8 cellular contexts compared by ENCODE assay signal in the genomic region with DNA sequence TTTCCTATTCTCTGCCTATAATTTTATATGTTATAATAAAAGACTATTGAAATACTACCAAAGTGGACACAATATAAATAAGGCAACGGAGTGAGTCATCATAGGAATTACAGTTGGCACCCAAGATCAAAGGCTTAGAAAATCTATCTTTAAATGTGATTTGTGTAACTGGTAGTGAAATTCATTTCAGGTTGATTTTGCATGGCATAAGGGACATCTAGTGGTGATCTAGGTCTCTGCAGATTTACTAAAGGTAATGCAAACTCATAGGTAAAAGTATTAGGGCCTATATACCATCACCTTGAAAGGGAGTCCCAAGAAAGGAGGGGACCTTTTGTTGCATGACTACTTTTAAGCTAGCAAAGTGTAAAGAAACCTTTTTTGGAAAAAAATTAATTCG.
A peak's percentile ranks its signal among the peaks of the same experiment; 100 is the strongest.
DNase-seq lines count a peak whose midpoint lies in the region; ATAC-seq, FAIRE-seq and TF ChIP-seq lines count a peak whose summit lies in the region.

No MANE protein-coding gene starts in this region.

- DNase-seq in A549 (ENCODE audit: low read depth in 1 of 2, low spot score in 1 of 2) (peak; percentile 7 to 36), GM18507 (ENCODE audit: extremely low spot score, insufficient read length, low read depth) (no peak), NCI-H748 treated with DMSO at 0.1 percent for 48 hours (lab: John Stamatoyannopoulos, UW) (peak; percentile 20), fibroblast of mammary gland (ENCODE audit: low read depth) (peak; percentile 49)
- no peak for DNase-seq in effector CD8-positive, alpha-beta T cell (lab: John Stamatoyannopoulos, UW)

- H3K4me2 ChIP-seq in A549: no peak overlapping the region

- TF ChIP-seq CTCF in A549 (IDR thresholded peaks at IDR 0.05) (peak; percentile 47), fibroblast of mammary gland (conservative IDR thresholded peaks at IDR 0.05; ENCODE audit: control insufficient read depth, insufficient read depth, low read depth, low read length) (peak; percentile 60)

- TF ChIP-seq POLR2A in A549 (IDR thresholded peaks at IDR 0.05; ENCODE audit: low read length): no peak

- H3K4me1 ChIP-seq in A549: no peaks in the 10 kb centered on the region

- WGBS in A549 (ENCODE audit: missing lambda C conversion rate): 0% methylated on average over 2 of the region's 2 CpGs

- CTCF ChIA-PET in A549 (lab: Yijun Ruan, JAX): interaction anchor here (0.7 to 2.4 kb wide), 8 partner anchors 9 to 1289 kb away, joined by 3 to 5 read pairs (median 3); no protein-coding TSS in a partner anchor

- H3K27ac ChIP-seq in A549: no peak overlapping the region

- no peak overlapping the region for H3K4me3 ChIP-seq in A549
- no peak overlapping the region for H3K4me3 ChIP-seq in fibroblast of mammary gland (ENCODE audit: control insufficient read depth, low read depth, low read length)

- FAIRE-seq in A549 (lab: Jason Lieb, UNC): no peak
- FAIRE-seq in GM18507 (lab: Jason Lieb, UNC): peak; percentile 12

- ATAC-seq in A549 (peak; percentile 56 to 64; a peak in 4 of 6 replicates), HG02973 (IDR thresholded peaks at IDR 0.05; ENCODE audit: unreplicated experiment) (no peak), GM18909 (IDR thresholded peaks at IDR 0.05; ENCODE audit: poor library complexity, unreplicated experiment) (no peak), GM18861 (IDR thresholded peaks at IDR 0.05; ENCODE audit: unreplicated experiment) (no peak)

- H3K9me3 ChIP-seq in A549: no peaks in the 10 kb centered on the region

- no peak for TF ChIP-seq EP300 in A549 (IDR thresholded peaks at IDR 0.05)

- POLR2A ChIA-PET in A549 (lab: Yijun Ruan, JAX): no interaction called here

- TF ChIP-seq RAD21 in A549 (conservative IDR thresholded peaks at IDR 0.05 in 1 of 2, IDR thresholded peaks at IDR 0.05 in 1 of 2): peak; percentile 56; a peak in 4 of 5 replicates

TF ChIP-seq in A549, 52 proteins besides CTCF, POLR2A, EP300 and RAD21:
- TF ChIP-seq FOXS1 (CRISPR knock-in tag; IDR thresholded peaks at IDR 0.05) (no peak), SMC3 (IDR thresholded peaks at IDR 0.05) (peak; percentile 22; the same call in 1 of the 3 replicates), TFCP2L1 (CRISPR knock-in tag; IDR thresholded peaks at IDR 0.05) (no peak), MAFK (IDR thresholded peaks at IDR 0.05; ENCODE audit: partially characterized antibody) (no peak), RFX5 (IDR thresholded peaks at IDR 0.05) (no peak), NR3C1 (IDR thresholded peaks at IDR 0.05) (no peak), HEYL (CRISPR knock-in tag; IDR thresholded peaks at IDR 0.05) (no peak)

Comparison
In these comparisons a context has a peak if more than half of its experiments do, and no peak if none do; other contexts are left out.
1. ATAC-seq: peak in A549 (2 of 2); none in HG02973 (single experiment), GM18909 (single experiment) and GM18861 (single experiment).
2. DNase-seq: peak in A549 (2 of 2), NCI-H748 treated with DMSO at 0.1 percent for 48 hours (single experiment) and fibroblast of mammary gland (single experiment); none in GM18507 (single experiment) and effector CD8-positive, alpha-beta T cell (single experiment).